1 cellular context compared by ENCODE assay signal in genomic region chr16:81175325-81175891, GRCh38.
A peak's percentile ranks its signal among the peaks of the same experiment; 100 is the strongest.
TF ChIP-seq lines count a peak whose summit lies in the region.

No MANE protein-coding gene starts in this region.

TF ChIP-seq in HepG2, 621 proteins besides CTCF, POLR2A, EP300 and RAD21 (continued from another document and continues in another):
- TF ChIP-seq HMG20A (CRISPR knock-in tag; IDR thresholded peaks at IDR 0.05; ENCODE audit: borderline replicate concordance) (peak; percentile 77), MXD4 (CRISPR knock-in tag; IDR thresholded peaks at IDR 0.05) (no peak), NCOA2 (CRISPR knock-in tag; IDR thresholded peaks at IDR 0.05) (no peak), TBX2 (CRISPR knock-in tag; IDR thresholded peaks at IDR 0.05; ENCODE audit: borderline replicate concordance) (peak; percentile 67), PHF21A (CRISPR knock-in tag; IDR thresholded peaks at IDR 0.05) (0 out of 2 replicates have a peak, but pooled peaks have one; percentile 37), MLLT10 (CRISPR knock-in tag; IDR thresholded peaks at IDR 0.05) (no peak), AHDC1 (CRISPR knock-in tag; IDR thresholded peaks at IDR 0.05; ENCODE audit: borderline replicate concordance) (peak; percentile 87), ZNF205 (CRISPR knock-in tag; IDR thresholded peaks at IDR 0.05) (0 out of 2 replicates have a peak, but pooled peaks have one; percentile 53), ISL2 (CRISPR knock-in tag; IDR thresholded peaks at IDR 0.05) (0 out of 2 replicates have a peak, but pooled peaks have one; percentile 6), ZNF792 (CRISPR knock-in tag; IDR thresholded peaks at IDR 0.05) (0 out of 2 replicates have a peak, but pooled peaks have one; percentile 50), ZNF597 (CRISPR knock-in tag; IDR thresholded peaks at IDR 0.05) (no peak), ZNF484 (CRISPR knock-in tag; IDR thresholded peaks at IDR 0.05; ENCODE audit: borderline replicate concordance, low read depth) (no peak), ATF4 (CRISPR knock-in tag; IDR thresholded peaks at IDR 0.05) (0 out of 4 replicates have a peak, but pooled peaks of 1 of the 2 experiments have one; percentile 31), MXD1 (CRISPR knock-in tag; IDR thresholded peaks at IDR 0.05) (no peak), ZNF710 (CRISPR knock-in tag; IDR thresholded peaks at IDR 0.05; ENCODE audit: borderline replicate concordance) (0 out of 2 replicates have a peak, but pooled peaks have one; percentile 35), PHF20 (CRISPR knock-in tag; IDR thresholded peaks at IDR 0.05) (no peak), TEAD3 (CRISPR knock-in tag; optimal IDR thresholded peaks at IDR 0.05; ENCODE audit: borderline replicate concordance) (peak; percentile 69), MAFK (conservative IDR thresholded peaks at IDR 0.05 in 1 of 2, IDR thresholded peaks at IDR 0.05 in 1 of 2; ENCODE audit: low read length in 2 of 2) (peak; percentile 66 to 73), GATAD2A (CRISPR knock-in tag; IDR thresholded peaks at IDR 0.05) (peak; percentile 79), ZNF414 (CRISPR knock-in tag; IDR thresholded peaks at IDR 0.05) (no peak), BCL3 (CRISPR knock-in tag; IDR thresholded peaks at IDR 0.05) (no peak), ONECUT2 (CRISPR knock-in tag; IDR thresholded peaks at IDR 0.05) (0 out of 2 replicates have a peak, but pooled peaks have one; percentile 3), HDAC2 (CRISPR knock-in tag; IDR thresholded peaks at IDR 0.05) (peak; percentile 49; the same call in 1 of the 2 replicates), ZNF644 (CRISPR knock-in tag; IDR thresholded peaks at IDR 0.05; ENCODE audit: low read depth) (0 out of 2 replicates have a peak, but pooled peaks have one; percentile 47), ZNF746 (CRISPR knock-in tag; IDR thresholded peaks at IDR 0.05) (no peak), SALL1 (CRISPR knock-in tag; IDR thresholded peaks at IDR 0.05) (peak; percentile 33; the same call in 1 of the 2 replicates), MED1 (CRISPR knock-in tag; IDR thresholded peaks at IDR 0.05) (peak; percentile 53; the same call in 1 of the 2 replicates), ZSCAN9 (CRISPR knock-in tag; IDR thresholded peaks at IDR 0.05; ENCODE audit: borderline replicate concordance) (peak; percentile 65; the same call in 1 of the 2 replicates), FOSL1 (CRISPR knock-in tag; IDR thresholded peaks at IDR 0.05; ENCODE audit: borderline replicate concordance) (peak; percentile 58; the same call in 1 of the 2 replicates), MLX (CRISPR knock-in tag; IDR thresholded peaks at IDR 0.05) (0 out of 2 replicates have a peak, but pooled peaks have one; percentile 51), ZBTB7B (CRISPR knock-in tag; IDR thresholded peaks at IDR 0.05) (0 out of 2 replicates have a peak, but pooled peaks have one; percentile 25), ZC3H4 (CRISPR knock-in tag; IDR thresholded peaks at IDR 0.05; ENCODE audit: borderline replicate concordance) (no peak), NFE2 (CRISPR knock-in tag; IDR thresholded peaks at IDR 0.05) (no peak), ZNF468 (CRISPR knock-in tag; IDR thresholded peaks at IDR 0.05) (0 out of 2 replicates have a peak, but pooled peaks have one; percentile 80), ZHX2 (IDR thresholded peaks at IDR 0.05; ENCODE audit: low read depth) (no peak), ZHX2 (CRISPR knock-in tag; IDR thresholded peaks at IDR 0.05; ENCODE audit: borderline replicate concordance) (no peak)
